In genomic region chr11:100930185-100930778, GRCh38 we compare ENCODE assay signal across 8 cellular contexts.
A peak's percentile ranks its signal among the peaks of the same experiment; 100 is the strongest.
DNase-seq lines count a peak whose midpoint lies in the region; ATAC-seq, FAIRE-seq and TF ChIP-seq lines count a peak whose summit lies in the region.

No MANE protein-coding gene starts in this region.

- peak; percentile 23 for DNase-seq in D721Med (ENCODE audit: insufficient read length, low spot score)
- DNase-seq in LoVo (ENCODE audit: low spot score), result peak; percentile 58
- peak; percentile 54 for DNase-seq in SK-N-DZ (ENCODE audit: low spot score)
- DNase-seq in fibroblast of the conjunctiva (ENCODE audit: low read depth), result peak; percentile 63
- DNase-seq in pons (ENCODE audit: low spot score), result peak; percentile 82

- FAIRE-seq in D721Med (lab: Jason Lieb, UNC), result peak; percentile 94

- ATAC-seq in HG02763 (IDR thresholded peaks at IDR 0.05; ENCODE audit: unreplicated experiment) (no peak), GM19324 (IDR thresholded peaks at IDR 0.05; ENCODE audit: low FRiP score, unreplicated experiment) (no peak), HG03196 (IDR thresholded peaks at IDR 0.05; ENCODE audit: unreplicated experiment) (no peak)

- peak; percentile 73 for TF ChIP-seq CTCF in D721Med (IDR thresholded peaks at IDR 0.05; ENCODE audit: insufficient read depth, missing control alignments)

Comparison
In these comparisons a context has a peak if more than half of its experiments do, and no peak if none do; other contexts are left out.
1. DNase-seq: peak in every context shown above with its lines; median percentile 82 in pons; 63 in fibroblast of the conjunctiva; 58 in LoVo; 54 in SK-N-DZ; 23 in D721Med.